ENCODE assay signal across 9 cellular contexts in the genomic region with DNA sequence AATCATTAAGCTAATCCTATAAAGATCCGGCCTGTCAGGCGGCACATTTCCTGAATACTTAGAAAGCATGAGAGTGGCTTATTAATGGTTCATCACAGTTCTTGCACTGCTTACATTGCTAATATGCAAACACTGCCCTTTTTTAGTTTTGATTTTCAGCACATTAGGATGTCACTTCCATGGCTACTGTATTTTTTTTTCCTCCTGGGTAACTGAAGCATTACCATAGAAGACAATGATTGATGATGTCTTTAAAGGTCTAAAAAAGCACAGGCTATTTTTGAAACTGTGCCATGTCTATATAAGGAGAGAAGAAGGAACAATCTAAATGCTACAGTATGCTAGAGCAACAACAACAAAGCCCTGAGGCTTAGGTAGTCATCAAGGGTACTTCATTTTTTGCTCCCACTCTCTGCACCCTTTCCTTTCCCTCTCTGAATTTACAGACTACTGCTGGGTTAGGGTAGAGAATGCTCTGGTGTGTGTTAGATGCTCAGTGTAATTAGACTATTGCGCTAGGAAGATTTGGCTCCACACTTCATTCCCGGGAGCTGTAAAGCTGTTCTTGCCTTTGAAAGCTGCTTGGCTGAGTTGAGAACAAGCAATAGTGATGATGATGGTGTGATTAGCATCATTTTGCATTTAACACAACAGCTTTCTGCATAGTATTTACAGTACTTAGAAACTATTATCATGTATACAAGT.
DNase-seq lines count a peak whose midpoint lies in the region; ATAC-seq, FAIRE-seq and TF ChIP-seq lines count a peak whose summit lies in the region.
"Had no signal": no experiment of that assay in that cellular context is flagged by ENCODE, and none has a peak within 500 bp of the region (broad histone marks: within the 10 kb centered on the region; RNA-seq: fewer than 3 reads in every experiment).

No MANE protein-coding gene starts in this region.

- ATAC-seq in GM19438 (IDR thresholded peaks at IDR 0.05; ENCODE audit: low read depth, unreplicated experiment) (peak; percentile 46), GM18868 (IDR thresholded peaks at IDR 0.05; ENCODE audit: unreplicated experiment) (no peak)
- no peak for ATAC-seq in activated T-helper 17 cell treated with anti-CD3 and anti-CD28 coated beads, Interleukin-2, amount 50 U/mL, for 72 hours (replicated peaks)
- ATAC-seq: naive thymus-derived CD8-positive, alpha-beta T cell had no signal

- no peak overlapping the region for H3K4me3 Mint-ChIP-seq in activated T-helper 17 cell treated with anti-CD3 and anti-CD28 coated beads, Interleukin-2, amount 50 U/mL, for 72 hours
- H3K4me3 Mint-ChIP-seq: naive thymus-derived CD8-positive, alpha-beta T cell had no signal

- peak overlapping the region; percentile 18 for H3K4me3 ChIP-seq in A673 (ENCODE audit: low read depth, low read length, poor library complexity, severe bottlenecking)
- no peak overlapping the region for H3K4me3 ChIP-seq in endothelial cell of umbilical vein (replicated peaks in 1 of 3; ENCODE audit: insufficient read depth in 1 of 3, low read depth in 1 of 3, low read length in 3 of 3)

- no TSS peak for BruUV-seq in A673 (replicated peaks; lab: Mats Ljungman, UMichigan)
- BruUV-seq in endothelial cell of umbilical vein (replicated peaks; lab: Mats Ljungman, UMichigan) = no TSS peak

- H3K79me2 ChIP-seq in endothelial cell of umbilical vein (ENCODE audit: control insufficient read depth, insufficient read depth, low read length) = no peaks in the 10 kb centered on the region

- intact Hi-C loops in A673 (cut with micrococcal nuclease; ENCODE audit: unreplicated experiment) = loop anchor here (2.0 to 10.0 kb wide), 2 partner anchors 350 to 582 kb away; no protein-coding TSS in a partner anchor
- intact Hi-C loops in endothelial cell of umbilical vein (cut with micrococcal nuclease) = no loop called here

- H3K27me3 ChIP-seq in A673 (replicated peaks; ENCODE audit: insufficient read depth, low read depth, low read length, poor library complexity) (no peaks in the 10 kb centered on the region), endothelial cell of umbilical vein (ENCODE audit: control insufficient read depth in 2 of 2, insufficient read depth in 2 of 2, low read length in 2 of 2) (no peaks in the 10 kb centered on the region)

- H3K27ac ChIP-seq in A673 (ENCODE audit: low read depth, low read length, poor library complexity, severe bottlenecking) (peak overlapping the region; percentile 87), endothelial cell of umbilical vein (ENCODE audit: insufficient read depth, low read depth, low read length) (no peak overlapping the region)

- H3K9me1 ChIP-seq in endothelial cell of umbilical vein (replicated peaks; ENCODE audit: control insufficient read depth, extremely low read depth, insufficient read depth, low read length) = no peaks in the 10 kb centered on the region

- H3K27ac Mint-ChIP-seq in activated T-helper 17 cell treated with anti-CD3 and anti-CD28 coated beads, Interleukin-2, amount 50 U/mL, for 72 hours = no peak overlapping the region

- H3K36me3 Mint-ChIP-seq in activated T-helper 17 cell treated with anti-CD3 and anti-CD28 coated beads, Interleukin-2, amount 50 U/mL, for 72 hours (ENCODE audit: low read depth) = no peaks in the 10 kb centered on the region
- H3K36me3 Mint-ChIP-seq: naive thymus-derived CD8-positive, alpha-beta T cell had no signal

- H2AFZ ChIP-seq in endothelial cell of umbilical vein (ENCODE audit: low read depth, low read length) = peak overlapping the region; percentile 16

- H3K4me1 Mint-ChIP-seq in activated T-helper 17 cell treated with anti-CD3 and anti-CD28 coated beads, Interleukin-2, amount 50 U/mL, for 72 hours = no peaks in the 10 kb centered on the region

- peaks cover 3% of the 10 kb centered on the region for H3K9me3 Mint-ChIP-seq in activated T-helper 17 cell treated with anti-CD3 and anti-CD28 coated beads, Interleukin-2, amount 50 U/mL, for 72 hours
- H3K9me3 Mint-ChIP-seq: naive thymus-derived CD8-positive, alpha-beta T cell had no signal

- no peaks in the 10 kb centered on the region for H3K27me3 Mint-ChIP-seq in activated T-helper 17 cell treated with anti-CD3 and anti-CD28 coated beads, Interleukin-2, amount 50 U/mL, for 72 hours

- H3K36me3 ChIP-seq in A673 (ENCODE audit: insufficient read depth, low read length, poor library complexity, severe bottlenecking) (no peaks in the 10 kb centered on the region), endothelial cell of umbilical vein (ENCODE audit: control insufficient read depth in 2 of 2, extremely low read depth in 1 of 2, insufficient read depth in 2 of 2, low read length in 2 of 2) (no peaks in the 10 kb centered on the region)

- POLR2A ChIA-PET in A673 (lab: Charles Lee; ENCODE audit: low non-redundant PET) (interaction anchor here (0.7 kb wide), 1 partner anchor 99 kb away, joined by 3 read pairs; no protein-coding TSS in a partner anchor), endothelial cell of umbilical vein (lab: Charles Lee) (no interaction called here)

- TF ChIP-seq CTCF in A673 (conservative IDR thresholded peaks at IDR 0.05; ENCODE audit: low read depth, low read length) (no peak), endothelial cell of umbilical vein (IDR thresholded peaks at IDR 0.05; ENCODE audit: extremely low read depth in 1 of 2, insufficient read depth in 1 of 2, low read depth in 1 of 2, low read length in 2 of 2) (no peak)

- TF ChIP-seq POLR2A in endothelial cell of umbilical vein (IDR thresholded peaks at IDR 0.05; ENCODE audit: low read depth, low read length) = no peak

- no peaks in the 10 kb centered on the region for H3K9me3 ChIP-seq in A673 (ENCODE audit: low read depth, low read length, poor library complexity, severe bottlenecking)
- no peaks in the 10 kb centered on the region for H3K9me3 ChIP-seq in endothelial cell of umbilical vein (replicated peaks; ENCODE audit: control insufficient read depth, insufficient read depth, low read length)

- H3K9ac ChIP-seq in endothelial cell of umbilical vein (replicated peaks; ENCODE audit: extremely low read depth, insufficient read depth, low read length) = no peak overlapping the region

- dilution Hi-C loops in endothelial cell of umbilical vein (cut with MboI; ENCODE audit: extremely low pct_ligation_motif_present, low sequenced_read_pairs) = no loop called here

- H3K4me2 ChIP-seq in endothelial cell of umbilical vein (ENCODE audit: insufficient read depth, low read length) = no peak overlapping the region

- no peaks in the 10 kb centered on the region for H4K20me1 ChIP-seq in endothelial cell of umbilical vein (replicated peaks; ENCODE audit: control insufficient read depth, extremely low read depth, insufficient read depth, low read length)

- CTCF ChIA-PET in A673 (lab: Charles Lee) = no interaction called here
- CTCF ChIA-PET in endothelial cell of umbilical vein (lab: Charles Lee) = no interaction called here

- DNase-seq in A673 (ENCODE audit: low spot score) (peak; percentile 91), MV-4-11 (lab: John Stamatoyannopoulos, UW) (peak; percentile 42), endothelial cell of umbilical vein (ENCODE audit: low read depth, low spot score) (no peak), occipital lobe (lab: John Stamatoyannopoulos, UW) (no peak)
- no peak for DNase-seq in activated effector memory CD4-positive, alpha-beta T cell treated with anti-CD3 and anti-CD28 coated beads, Interleukin-2, amount 50 U/mL, for 16 hours
- DNase-seq: naive thymus-derived CD8-positive, alpha-beta T cell had no signal

- FAIRE-seq in endothelial cell of umbilical vein (lab: Jason Lieb, UNC) = no peak

- H3K4me1 ChIP-seq in A673 (ENCODE audit: insufficient read depth, low read length, poor library complexity, severe bottlenecking) (peaks cover 19% of the 10 kb centered on the region), endothelial cell of umbilical vein (ENCODE audit: control insufficient read depth, extremely low read depth, insufficient read depth, low read length) (no peaks in the 10 kb centered on the region)

TF ChIP-seq in endothelial cell of umbilical vein, 7 proteins besides CTCF, POLR2A, EP300 and RAD21:
- no peak for TF ChIP-seq GATA2 (IDR thresholded peaks at IDR 0.05; ENCODE audit: insufficient read depth, insufficient read length, low read depth, low read length)
- TF ChIP-seq, protein P1, sequence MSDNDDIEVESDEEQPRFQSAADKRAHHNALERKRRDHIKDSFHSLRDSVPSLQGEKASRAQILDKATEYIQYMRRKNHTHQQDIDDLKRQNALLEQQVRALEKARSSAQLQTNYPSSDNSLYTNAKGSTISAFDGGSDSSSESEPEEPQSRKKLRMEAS (IDR thresholded peaks at IDR 0.05; ENCODE audit: insufficient read depth, insufficient read length) = no peak
- no peak for TF ChIP-seq POLR2AphosphoS5 (IDR thresholded peaks at IDR 0.05; ENCODE audit: insufficient read depth, low read depth, low read length)
- TF ChIP-seq EZH2 (IDR thresholded peaks at IDR 0.05; ENCODE audit: borderline replicate concordance, low read depth, low read length, severe bottlenecking) = no peak
- TF ChIP-seq MYC (IDR thresholded peaks at IDR 0.05; ENCODE audit: low read depth, low read length) = no peak
- TF ChIP-seq JUN (IDR thresholded peaks at IDR 0.05; ENCODE audit: borderline replicate concordance, insufficient read depth, insufficient read length, low read depth) = no peak
- TF ChIP-seq FOS (IDR thresholded peaks at IDR 0.05; ENCODE audit: borderline replicate concordance, insufficient read depth, low read length) = no peak

Comparison
In these comparisons a context has a peak if more than half of its experiments do, and no peak if none do; other contexts are left out.
1. DNase-seq: peak in A673 (single experiment) and MV-4-11 (single experiment); none in endothelial cell of umbilical vein (single experiment), activated effector memory CD4-positive, alpha-beta T cell treated with anti-CD3 and anti-CD28 coated beads, Interleukin-2, amount 50 U/mL, for 16 hours (single experiment) and occipital lobe (single experiment).